In genomic region chr9:127814619-127815511, GRCh38 we compare ENCODE assay signal across 2 cellular contexts.
TF ChIP-seq lines count a peak whose summit lies in the region.

No MANE protein-coding gene starts in this region.

TF ChIP-seq in SK-N-SH, 30 proteins besides CTCF, POLR2A, EP300 and RAD21 (continued from another document):
- no peak for TF ChIP-seq RXRA (IDR thresholded peaks at IDR 0.05; ENCODE audit: borderline replicate concordance, low read depth)
- TF ChIP-seq SMC3 (IDR thresholded peaks at IDR 0.05; ENCODE audit: low read depth, low read length) = no peak
- TF ChIP-seq ELF1 (IDR thresholded peaks at IDR 0.05) = no peak
- TF ChIP-seq IRF3 (IDR thresholded peaks at IDR 0.05; ENCODE audit: low read depth, low read length) = no peak
- TF ChIP-seq MEF2A (IDR thresholded peaks at IDR 0.05; ENCODE audit: borderline replicate concordance, low read depth) = no peak
- no peak for TF ChIP-seq EZH2phosphoT487 (IDR thresholded peaks at IDR 0.05; ENCODE audit: borderline replicate concordance, low read depth)
- TF ChIP-seq MXI1 (IDR thresholded peaks at IDR 0.05; ENCODE audit: low read depth, low read length) = no peak
- no peak for TF ChIP-seq MAX (IDR thresholded peaks at IDR 0.05; ENCODE audit: low read depth)
- TF ChIP-seq NFIC (IDR thresholded peaks at IDR 0.05; ENCODE audit: borderline replicate concordance) = no peak
- TF ChIP-seq FOSL2 (IDR thresholded peaks at IDR 0.05; ENCODE audit: borderline replicate concordance, low read depth) = no peak

TF ChIP-seq in SK-N-SH treated with all-trans-retinoic acid at 6 μM for 48 hours, 23 proteins besides CTCF, POLR2A, EP300 and RAD21 (continued from another document):
- no peak for TF ChIP-seq RARB (CRISPR knock-in tag; IDR thresholded peaks at IDR 0.05)
- no peak for TF ChIP-seq CREB5 (CRISPR knock-in tag; IDR thresholded peaks at IDR 0.05; ENCODE audit: low read depth)
- TF ChIP-seq ZFP30 (CRISPR knock-in tag; IDR thresholded peaks at IDR 0.05) = no peak
- TF ChIP-seq PATZ1 (CRISPR knock-in tag; IDR thresholded peaks at IDR 0.05; ENCODE audit: borderline replicate concordance) = no peak
- no peak for TF ChIP-seq ESRRG (CRISPR knock-in tag; IDR thresholded peaks at IDR 0.05)
- no peak for TF ChIP-seq ARNTL (CRISPR knock-in tag; IDR thresholded peaks at IDR 0.05; ENCODE audit: borderline replicate concordance, low read depth)
- TF ChIP-seq BACH2 (CRISPR knock-in tag; IDR thresholded peaks at IDR 0.05; ENCODE audit: borderline replicate concordance) = no peak
